8 cellular contexts compared by ENCODE assay signal in the genomic region with DNA sequence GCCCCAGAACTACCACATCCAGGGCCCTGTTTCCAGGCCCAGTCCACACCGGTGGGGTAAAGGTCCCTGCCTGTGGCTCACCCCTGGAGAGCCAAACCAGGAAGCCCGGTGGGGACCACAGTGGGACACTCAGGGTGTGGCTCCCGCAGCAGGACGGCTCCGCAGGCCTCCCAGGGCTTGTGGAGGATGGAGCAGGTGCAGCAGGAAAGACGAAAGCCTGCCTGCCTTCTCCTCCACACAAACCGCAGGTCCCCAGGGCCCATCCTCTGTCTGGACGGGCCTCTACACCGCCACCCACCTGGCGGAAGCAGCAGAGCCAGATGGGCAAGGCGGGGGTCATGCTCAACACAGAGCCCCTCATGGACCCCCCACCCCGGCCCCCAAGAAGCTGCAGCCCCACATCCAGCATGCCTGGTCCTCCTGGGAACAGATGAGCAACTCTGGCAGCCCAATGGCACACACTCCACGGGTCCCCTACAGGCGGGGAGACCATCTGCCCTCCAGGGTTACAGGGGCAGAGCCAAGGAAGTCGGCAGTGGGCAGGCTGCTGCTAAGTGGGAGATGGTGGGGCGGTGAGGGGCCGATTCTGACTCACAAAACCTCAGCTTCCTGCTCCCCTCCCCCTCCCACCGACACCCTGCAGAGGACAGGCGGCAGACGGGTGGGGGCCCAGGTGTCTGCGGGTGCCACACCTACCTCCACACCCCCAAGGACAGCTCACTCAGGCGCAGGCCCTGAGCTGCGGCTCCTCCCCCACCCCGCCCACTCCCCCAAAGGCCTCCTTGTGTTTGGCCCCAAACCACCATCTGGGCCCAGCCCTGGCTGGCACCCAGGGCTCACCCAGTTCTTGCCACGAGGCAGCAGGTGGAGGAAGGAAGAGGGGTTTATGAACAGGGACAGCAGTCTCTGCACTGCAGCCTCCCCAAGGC. TPM values are rescaled to one million over a fixed set of nuclear protein-coding genes. Genes with fewer than 3 reads are reported as not detected.
DNase-seq lines count a peak whose midpoint lies in the region; ATAC-seq, FAIRE-seq and TF ChIP-seq lines count a peak whose summit lies in the region.

No MANE protein-coding gene starts in this region.

- H3K27me3 ChIP-seq in mammary epithelial cell (ENCODE audit: insufficient read depth, low read length) (no peaks in the 10 kb centered on the region), osteoblast (ENCODE audit: insufficient read depth, low read length) (no peaks in the 10 kb centered on the region), BE2C (no peaks in the 10 kb centered on the region)

- no peak for ATAC-seq in GM18519 (IDR thresholded peaks at IDR 0.05; ENCODE audit: low FRiP score, unreplicated experiment)

- dilution Hi-C loops in mammary epithelial cell (cut with HindIII; ENCODE audit: low sequenced_read_pairs) = no loop called here

- H3K36me3 ChIP-seq in mammary epithelial cell (ENCODE audit: insufficient read depth, low read length) (peaks cover 8% of the 10 kb centered on the region), osteoblast (ENCODE audit: insufficient read depth, low read length) (peaks cover 27% of the 10 kb centered on the region), BE2C (peaks cover 33% of the 10 kb centered on the region)

- H3K4me1 ChIP-seq in mammary epithelial cell (ENCODE audit: insufficient read depth, low read length) (peaks cover 47% of the 10 kb centered on the region), osteoblast (ENCODE audit: insufficient read depth, low read length) (peaks cover 13% of the 10 kb centered on the region), BE2C (no peaks in the 10 kb centered on the region; the same call in 1 of the 2 replicates)

- no peak overlapping the region for H3K27ac ChIP-seq in mammary epithelial cell (ENCODE audit: insufficient read depth, low read depth, low read length)
- H3K27ac ChIP-seq in osteoblast (ENCODE audit: low read depth, low read length) = no peak overlapping the region

- WGBS in mammary epithelial cell (ENCODE audit: low coverage, missing lambda C conversion rate) = 38% methylated on average over 6 of the region's 25 CpGs

- H3K9me3 ChIP-seq in mammary epithelial cell (replicated peaks; ENCODE audit: insufficient read depth, low read length) (no peaks in the 10 kb centered on the region), osteoblast (ENCODE audit: low read depth, low read length) (no peaks in the 10 kb centered on the region), BE2C (no peaks in the 10 kb centered on the region)

- DNase-seq in GM12891 (ENCODE audit: insufficient read length, low spot score) = peak; percentile 97
- DNase-seq in HFF-Myc (ENCODE audit: extremely low read depth, low read depth) = peak; percentile 25
- DNase-seq in NAMALWA (ENCODE audit: low spot score) = peak; percentile 97
- peak; percentile 76 to 98 (median 91) for DNase-seq in activated CD4-positive, CD25-positive, alpha-beta regulatory T cell (lab: John Stamatoyannopoulos, UW)
- peak; percentile 84 for DNase-seq in mammary epithelial cell
- DNase-seq in osteoblast (ENCODE audit: insufficient read length, low spot score, missing footprints) = peak; percentile 93
- DNase-seq in BE2C = no peak

- H3K9ac ChIP-seq in mammary epithelial cell (ENCODE audit: insufficient read depth, low read length) = no peak overlapping the region

- intact Hi-C loops in mammary epithelial cell (cut with micrococcal nuclease) = no loop called here

- CTCF ChIA-PET in mammary epithelial cell (lab: Charles Lee; ENCODE audit: low non-redundant PET) = no interaction called here

- in situ Hi-C loops in mammary epithelial cell (cut with MboI; ENCODE audit: low sequenced_read_pairs in 2 of 2) = no loop called here

- H3K79me2 ChIP-seq in mammary epithelial cell (ENCODE audit: insufficient read depth, low read length) (peaks cover 72% of the 10 kb centered on the region), osteoblast (ENCODE audit: insufficient read depth, low read length) (peaks cover 72% of the 10 kb centered on the region)

- peak overlapping the region; percentile 62 for H3K4me2 ChIP-seq in mammary epithelial cell (ENCODE audit: insufficient read depth, low read depth, low read length)
- H3K4me2 ChIP-seq in osteoblast (ENCODE audit: insufficient read depth, low read length) = no peak overlapping the region

- peak; percentile 100 for FAIRE-seq in GM12891 (lab: Jason Lieb, UNC)

- no TSS peak for BruUV-seq in mammary epithelial cell (replicated peaks; lab: Mats Ljungman, UMichigan)

- no peak for TF ChIP-seq CTCF in HFF-Myc (IDR thresholded peaks at IDR 0.05; ENCODE audit: low read depth, low read length, missing control alignments)
- no peak for TF ChIP-seq CTCF in mammary epithelial cell (conservative IDR thresholded peaks at IDR 0.05 in 1 of 2, IDR thresholded peaks at IDR 0.05 in 1 of 2; ENCODE audit: extremely low read depth in 1 of 2, insufficient read depth in 1 of 2, low read depth in 1 of 2, low read length in 2 of 2)
- TF ChIP-seq CTCF in osteoblast (IDR thresholded peaks at IDR 0.05; ENCODE audit: extremely low read depth, low read depth, low read length) = no peak
- no peak for TF ChIP-seq CTCF in BE2C (IDR thresholded peaks at IDR 0.05; ENCODE audit: low read depth, low read length)

- H4K20me1 ChIP-seq in mammary epithelial cell (ENCODE audit: insufficient read depth, low read length) = peaks cover 3% of the 10 kb centered on the region
- H4K20me1 ChIP-seq in osteoblast (ENCODE audit: insufficient read depth, low read length) = peaks cover 65% of the 10 kb centered on the region

- H2AFZ ChIP-seq in mammary epithelial cell (ENCODE audit: low read depth, low read length) (no peak overlapping the region), osteoblast (ENCODE audit: low read length) (no peak overlapping the region)

- TF ChIP-seq POLR2A in GM12891 (IDR thresholded peaks at IDR 0.05; ENCODE audit: low read depth, low read length) = no peak

- H3K4me3 ChIP-seq in HFF-Myc (replicated peaks; ENCODE audit: low read depth, low read length) (0 out of 2 replicates have a peak overlapping the region, but pooled peaks have one; percentile 5), mammary epithelial cell (replicated peaks in 1 of 3; ENCODE audit: insufficient read depth in 1 of 3, low read depth in 2 of 3, low read length in 3 of 3) (no peak overlapping the region), osteoblast (ENCODE audit: insufficient read depth, low read length) (no peak overlapping the region), BE2C (ENCODE audit: low read depth, low read length) (no peak overlapping the region)

TF ChIP-seq in GM12891, 5 proteins besides CTCF, POLR2A, EP300 and RAD21:
- TF ChIP-seq PAX5 (IDR thresholded peaks at IDR 0.05; ENCODE audit: insufficient read depth, low read length, severe bottlenecking) (no peak), SPI1 (IDR thresholded peaks at IDR 0.05; ENCODE audit: low read depth, low read length) (no peak), TAF1 (IDR thresholded peaks at IDR 0.05; ENCODE audit: low read depth, low read length) (no peak), POLR2AphosphoS5 (IDR thresholded peaks at IDR 0.05; ENCODE audit: low read depth, low read length) (0 out of 2 replicates have a peak, but pooled peaks have one; percentile 13), POU2F2 (IDR thresholded peaks at IDR 0.05; ENCODE audit: low read depth, low read length) (no peak)

RNA-seq across cellular contexts. Expression of a gene that starts 5.2 kb away (rescaled TPM):
- polyA plus RNA-seq in GM12891 (2012; ENCODE audit: low read depth, missing spikeins) = 24.0 TPM
- 10 to 100 TPM; 79.0 to 84.5 TPM for total RNA-seq in mammary epithelial cell
- polyA plus RNA-seq in mammary epithelial cell = 37.4 TPM
- polyA minus RNA-seq in mammary epithelial cell = 98.1 TPM
- 74.3 and 93.0 TPM in 2 replicates for total RNA-seq in osteoblast
- 103 TPM for polyA plus RNA-seq in BE2C (2012; ENCODE audit: insufficient read depth, insufficient read length, low read depth)

RNA-seq across cellular contexts. Expression of a gene that starts 11.7 kb away (rescaled TPM):
- 0.36 TPM for polyA plus RNA-seq in GM12891 (2012; ENCODE audit: low read depth, missing spikeins)
- total RNA-seq in mammary epithelial cell = 10 to 100 TPM; 21.2 to 30.9 TPM
- 1.7 TPM for polyA plus RNA-seq in mammary epithelial cell
- polyA minus RNA-seq in mammary epithelial cell = 1.1 TPM
- 9.1 and 9.4 TPM in 2 replicates for total RNA-seq in osteoblast
- 13.9 TPM for polyA plus RNA-seq in BE2C (2012; ENCODE audit: insufficient read depth, insufficient read length, low read depth)

RNA-seq across cellular contexts. Expression of a gene that starts 17.0 kb away (rescaled TPM):
- polyA plus RNA-seq in GM12891 (2012; ENCODE audit: low read depth, missing spikeins) = not detected
- total RNA-seq in mammary epithelial cell (not detected), osteoblast (under 0.01 TPM in 1 of 2 replicates, not detected in the other)
- polyA plus RNA-seq in mammary epithelial cell = not detected
- not detected for polyA minus RNA-seq in mammary epithelial cell
- 0.48 TPM for polyA plus RNA-seq in BE2C (2012; ENCODE audit: insufficient read depth, insufficient read length, low read depth)

RNA-seq across cellular contexts. Expression of a gene that starts 37.9 kb away (rescaled TPM):
- 29.2 TPM for polyA plus RNA-seq in GM12891 (2012; ENCODE audit: low read depth, missing spikeins)
- 10 to 100 TPM; 47.8 to 84.8 TPM for total RNA-seq in mammary epithelial cell
- 50.3 TPM for polyA plus RNA-seq in mammary epithelial cell
- 9.1 TPM for polyA minus RNA-seq in mammary epithelial cell
- 56.8 and 60.7 TPM in 2 replicates for total RNA-seq in osteoblast
- polyA plus RNA-seq in BE2C (2012; ENCODE audit: insufficient read depth, insufficient read length, low read depth) = 126 TPM

RNA-seq across cellular contexts. Expression of a gene that starts 38.4 kb away (rescaled TPM):
- 46.7 TPM for polyA plus RNA-seq in GM12891 (2012; ENCODE audit: low read depth, missing spikeins)
- total RNA-seq in mammary epithelial cell (10 to 100 TPM; 18.2 to 41.0 TPM), osteoblast (24.2 and 27.5 TPM in 2 replicates)
- 33.3 TPM for polyA plus RNA-seq in mammary epithelial cell
- 56.4 TPM for polyA minus RNA-seq in mammary epithelial cell
- polyA plus RNA-seq in BE2C (2012; ENCODE audit: insufficient read depth, insufficient read length, low read depth) = 201 TPM
